ENCODE assay signal across 25 cellular contexts in genomic region chr21:45809421-45809820, GRCh38.
DNase-seq lines count a peak whose midpoint lies in the region; ATAC-seq lines count a peak whose summit lies in the region.
"Had no signal": no experiment of that assay in that cellular context is flagged by ENCODE, and none has a peak within 500 bp of the region (broad histone marks: within the 10 kb centered on the region; RNA-seq: fewer than 3 reads in every experiment).

No MANE protein-coding gene starts in this region.

- H3K27ac Mint-ChIP-seq in activated T-cell treated with anti-CD3 and anti-CD28 coated beads, Interleukin-2, amount 50 U/mL, for 72 hours, result no peak overlapping the region
- H3K27ac Mint-ChIP-seq: B cell; CD8-positive, alpha-beta T cell had no signal

- H3K9me3 ChIP-seq in GM23248 (ENCODE audit: low read depth), result no peaks in the 10 kb centered on the region
- H3K9me3 ChIP-seq: Caco-2, SJSA1 had no signal

- no peaks in the 10 kb centered on the region for H3K79me2 ChIP-seq in GM23248 (ENCODE audit: insufficient read depth)

- no peak overlapping the region for H3K27ac ChIP-seq in GM23248
- H3K27ac ChIP-seq: C4-2B, SJSA1 had no signal

- in situ Hi-C loops in GM23248 (cut with MboI), result no loop called here

- no peak overlapping the region for H2AFZ ChIP-seq in GM23248

- peaks cover 9% of the 10 kb centered on the region for H3F3A ChIP-seq in GM23248 (ENCODE audit: insufficient read depth)

- no peaks in the 10 kb centered on the region for H3K9me2 ChIP-seq in GM23248 (ENCODE audit: insufficient read depth)

- no peak overlapping the region for H3K4me3 ChIP-seq in GM23248
- H3K4me3 ChIP-seq: SJSA1 had no signal

- intact Hi-C loops in posterior vena cava (cut with DNase I), result loop anchor here in 1 of 2 donors (5.0 kb wide), 1 partner anchor 1307 kb away; no protein-coding TSS in a partner anchor

- 74 to 77% methylated on average over 13 of the region's 13 CpGs for WGBS in GM23248 (ENCODE audit: low coverage in 1 of 2, low lambda C conversion rate in 2 of 2, missing lambda C conversion rate in 2 of 2), 2 experiments

- H3K9ac ChIP-seq in GM23248, result no peak overlapping the region

- H3K4me1 Mint-ChIP-seq in activated T-cell treated with anti-CD3 and anti-CD28 coated beads, Interleukin-2, amount 50 U/mL, for 72 hours (ENCODE audit: low read depth), result peaks cover 5% of the 10 kb centered on the region
- H3K4me1 Mint-ChIP-seq: B cell had no signal

- no peaks in the 10 kb centered on the region for H3K4me1 ChIP-seq in GM23248 (ENCODE audit: insufficient read depth)
- H3K4me1 ChIP-seq: Caco-2, SJSA1 had no signal

- no peak overlapping the region for H3K4me2 ChIP-seq in GM23248 (ENCODE audit: unreplicated experiment)

- H3K4me3 Mint-ChIP-seq in activated T-cell treated with anti-CD3 and anti-CD28 coated beads, Interleukin-2, amount 50 U/mL, for 72 hours, result no peak overlapping the region
- H3K4me3 Mint-ChIP-seq: B cell; CD8-positive, alpha-beta T cell had no signal

- no peak for ATAC-seq in activated T-cell treated with anti-CD3 and anti-CD28 coated beads, Interleukin-2, amount 50 U/mL, for 72 hours (replicated peaks in 1 of 2)
- ATAC-seq in GM21576 (IDR thresholded peaks at IDR 0.05; ENCODE audit: unreplicated experiment), result no peak
- ATAC-seq: CD8-positive, alpha-beta T cell had no signal

- peaks cover 0 to 4% of the 10 kb centered on the region in 2 donors for H3K9me3 Mint-ChIP-seq in activated T-cell treated with anti-CD3 and anti-CD28 coated beads, Interleukin-2, amount 50 U/mL, for 72 hours
- H3K9me3 Mint-ChIP-seq: CD8-positive, alpha-beta T cell had no signal

- no peaks in the 10 kb centered on the region for H3K27me3 ChIP-seq in GM23248 (replicated peaks; ENCODE audit: insufficient read depth)
- H3K27me3 ChIP-seq: SJSA1 had no signal

- no peaks in the 10 kb centered on the region for H4K20me1 ChIP-seq in GM23248 (ENCODE audit: insufficient read depth)

- H3K36me3 ChIP-seq in GM23248 (ENCODE audit: low read depth), result no peaks in the 10 kb centered on the region

- no peaks in the 10 kb centered on the region for H3K27me3 Mint-ChIP-seq in activated T-cell treated with anti-CD3 and anti-CD28 coated beads, Interleukin-2, amount 50 U/mL, for 72 hours (ENCODE audit: low read depth)

- peaks cover 0 to 19% of the 10 kb centered on the region in 2 donors for H3K36me3 Mint-ChIP-seq in activated T-cell treated with anti-CD3 and anti-CD28 coated beads, Interleukin-2, amount 50 U/mL, for 72 hours (ENCODE audit: insufficient read depth in 2 of 2)
- H3K36me3 Mint-ChIP-seq: CD8-positive, alpha-beta T cell had no signal

- DNase-seq in activated T-cell treated with anti-CD3 and anti-CD28 coated beads, Interleukin-2, amount 50 U/mL, for 48 hours, result peak; percentile 8
- DNase-seq in activated T-cell treated with anti-CD3 and anti-CD28 coated beads, Interleukin-2, amount 50 U/mL, for 72 hours, result no peak
- DNase-seq in islet precursor cell, result peak; percentile 42
- DNase-seq in posterior vena cava (ENCODE audit: low spot score), result peak; percentile 58
- DNase-seq in GM23248, result no peak
- DNase-seq in amygdala (lab: John Stamatoyannopoulos, UW), result no peak
- DNase-seq: Caco-2, DMS 273 treated with DMSO at 0.1 percent for 48 hours, DMS79, EL, GDM1, HCEC 1CT, KBM-7, NCI-H1105 treated with DMSO at 0.1 percent for 48 hours, NCI-H146, NCI-H1930, NCI-H2107, NCI-H526, Right ventricle myocardium superior, RPMI8226 had no signal

Comparison
In these comparisons a context has a peak if more than half of its experiments do, and no peak if none do; other contexts are left out.
1. DNase-seq: peak in activated T-cell treated with anti-CD3 and anti-CD28 coated beads, Interleukin-2, amount 50 U/mL, for 48 hours (2 of 2), islet precursor cell (single experiment) and posterior vena cava (single experiment); none in activated T-cell treated with anti-CD3 and anti-CD28 coated beads, Interleukin-2, amount 50 U/mL, for 72 hours (0 of 2), GM23248 (single experiment) and amygdala (0 of 56).